Comparison of ENCODE assay signal across 19 cellular contexts in genomic region chr11:15143855-15144254, GRCh38. TPM values are rescaled to one million over a fixed set of nuclear protein-coding genes. Genes with fewer than 3 reads are reported as not detected.
DNase-seq lines count a peak whose midpoint lies in the region; ATAC-seq, FAIRE-seq and TF ChIP-seq lines count a peak whose summit lies in the region.
"Had no signal": no experiment of that assay in that cellular context is flagged by ENCODE, and none has a peak within 500 bp of the region (broad histone marks: within the 10 kb centered on the region; RNA-seq: fewer than 3 reads in every experiment).

No MANE protein-coding gene starts in this region.

- no peak overlapping the region for H4K91ac ChIP-seq in IMR-90 (ENCODE audit: insufficient read depth, low read depth, low read length)

- no peak overlapping the region for H3K56ac ChIP-seq in IMR-90 (ENCODE audit: extremely low read depth, insufficient read depth, low read length)

- no peaks in the 10 kb centered on the region for H3K79me2 ChIP-seq in K562 (ENCODE audit: control insufficient read depth, insufficient read depth, low read length)

- H2BK15ac ChIP-seq in IMR-90 (ENCODE audit: low read depth, low read length), result no peak overlapping the region

- H3K4me1 ChIP-seq in IMR-90 (ENCODE audit: control insufficient read depth, insufficient read depth, low read length) (peaks cover 2% of the 10 kb centered on the region; the same call in 1 of the 2 replicates), K562 (replicated peaks in 1 of 2; ENCODE audit: control insufficient read depth in 2 of 2, insufficient read depth in 2 of 2, low read length in 2 of 2) (no peaks in the 10 kb centered on the region), suprapubic skin (no peaks in the 10 kb centered on the region)

- FAIRE-seq in K562 (lab: Jason Lieb, UNC), result no peak
- FAIRE-seq: GM12878, GM18507 had no signal

- in situ Hi-C loops in IMR-90 (cut with MboI; ENCODE audit: low sequenced_read_pairs) (no loop called here), K562 (cut with MboI) (no loop called here)

- H3K4ac ChIP-seq in IMR-90 (ENCODE audit: low read depth, low read length), result no peak overlapping the region

- BruUV-seq in IMR-90 (replicated peaks; lab: Mats Ljungman, UMichigan) (no TSS peak), K562 (replicated peaks; lab: Mats Ljungman, UMichigan) (no TSS peak)

- no peak overlapping the region for H4K5ac ChIP-seq in IMR-90 (ENCODE audit: low read depth, low read length)

- H3K36me3 ChIP-seq in IMR-90 (ENCODE audit: control insufficient read depth, insufficient read depth, low read length), result no peaks in the 10 kb centered on the region
- no peaks in the 10 kb centered on the region for H3K36me3 ChIP-seq in K562 (ENCODE audit: control insufficient read depth, insufficient read depth, low read length)
- no peaks in the 10 kb centered on the region for H3K36me3 ChIP-seq in suprapubic skin

- DNase-seq in IMR-90, result no peak
- peak in 2 of 4 experiments; percentile 15 to 25 for DNase-seq in K562 (ENCODE audit: extremely low read depth in 1 of 4, low spot score in 3 of 4)
- no peak for DNase-seq in suprapubic skin (ENCODE audit: low spot score in 2 of 2)
- no peak for DNase-seq in NCI-H2196 treated with DMSO at 0.1 percent for 48 hours (lab: John Stamatoyannopoulos, UW; ENCODE audit: unreplicated experiment)
- no peak for DNase-seq in NCI-H345 treated with DMSO at 0.1 percent for 48 hours (lab: John Stamatoyannopoulos, UW; ENCODE audit: unreplicated experiment)
- DNase-seq: C1 segment of cervical spinal cord; Calu3; CD4-positive, alpha-beta memory T cell; COR-L47; DMS79; EL; GDM1; H7; HCEC 1CT had no signal

- no peak overlapping the region for H3K18ac ChIP-seq in IMR-90 (ENCODE audit: low read depth, low read length)

- H3K4me2 ChIP-seq in IMR-90 (ENCODE audit: low read depth, low read length), result no peak overlapping the region
- H3K4me2 ChIP-seq in K562 (ENCODE audit: insufficient read depth, low read length), result no peak overlapping the region
- H3K4me2 ChIP-seq: GM23338 had no signal

- no peak overlapping the region for H2AK5ac ChIP-seq in IMR-90 (ENCODE audit: low read depth, low read length)

- no peak overlapping the region for H2BK120ac ChIP-seq in IMR-90 (ENCODE audit: low read depth, low read length)

- TF ChIP-seq CTCF in IMR-90 (conservative IDR thresholded peaks at IDR 0.05; ENCODE audit: low read depth, low read length), result no peak
- no peak for TF ChIP-seq CTCF in K562 (IDR thresholded peaks at IDR 0.05 in 2 of 3, conservative IDR thresholded peaks at IDR 0.05 in 1 of 3; ENCODE audit: insufficient read depth in 2 of 3, low read depth in 1 of 3, low read length in 3 of 3)
- no peak for TF ChIP-seq CTCF in suprapubic skin (IDR thresholded peaks at IDR 0.05)

- no peak overlapping the region for H3K23ac ChIP-seq in IMR-90 (ENCODE audit: low read depth, low read length)

- no peak overlapping the region for H3K4me3 ChIP-seq in IMR-90 (ENCODE audit: insufficient read depth, low read depth, low read length)
- H3K4me3 ChIP-seq in K562, result no peak overlapping the region
- no peak overlapping the region for H3K4me3 ChIP-seq in suprapubic skin
- H3K4me3 ChIP-seq: GM12878, GM23338 had no signal

- no peaks in the 10 kb centered on the region for H3K27me3 ChIP-seq in IMR-90 (ENCODE audit: control insufficient read depth, insufficient read depth, low read length)
- no peaks in the 10 kb centered on the region for H3K27me3 ChIP-seq in K562 (ENCODE audit: control insufficient read depth in 2 of 2, insufficient read depth in 2 of 2, low read length in 2 of 2)
- no peaks in the 10 kb centered on the region for H3K27me3 ChIP-seq in suprapubic skin

- H3K9me1 ChIP-seq in IMR-90 (ENCODE audit: insufficient read depth, low read length) (peaks cover 10% of the 10 kb centered on the region), K562 (ENCODE audit: control insufficient read depth, insufficient read depth, low read length) (no peaks in the 10 kb centered on the region)

- no peak for ATAC-seq in IMR-90 (ENCODE audit: low read depth)
- ATAC-seq in K562, result no peak
- ATAC-seq: GM12878 had no signal

- no peak overlapping the region for H4K8ac ChIP-seq in IMR-90 (ENCODE audit: low read depth in 2 of 2, low read length in 2 of 2)

- H3K9me3 ChIP-seq in IMR-90 (ENCODE audit: control insufficient read depth, insufficient read depth, low read length) (no peaks in the 10 kb centered on the region), K562 (replicated peaks; ENCODE audit: control insufficient read depth, insufficient read depth, low read depth, low read length) (no peaks in the 10 kb centered on the region), suprapubic skin (no peaks in the 10 kb centered on the region)

- no peak overlapping the region for H2AFZ ChIP-seq in IMR-90 (replicated peaks; ENCODE audit: low read length, poor library complexity)
- no peak overlapping the region for H2AFZ ChIP-seq in K562 (ENCODE audit: low read depth, low read length)
- H2AFZ ChIP-seq: GM23338 had no signal

- intact Hi-C loops in IMR-90 (cut with micrococcal nuclease) (no loop called here), K562 (cut with micrococcal nuclease) (no loop called here)

- TF ChIP-seq POLR2A in IMR-90 (IDR thresholded peaks at IDR 0.05; ENCODE audit: low read depth, low read length) (no peak), K562 (conservative IDR thresholded peaks at IDR 0.05) (no peak), suprapubic skin (IDR thresholded peaks at IDR 0.05) (no peak)

- H2AK9ac ChIP-seq in IMR-90 (replicated peaks; ENCODE audit: low read depth, low read length, poor library complexity), result no peak overlapping the region

- POLR2A ChIA-PET in IMR-90 (lab: Charles Lee; ENCODE audit: unreplicated experiment) (no interaction called here), K562 (lab: Yijun Ruan, JAX) (no interaction called here)

- TF ChIP-seq EP300 in Ishikawa (IDR thresholded peaks at IDR 0.05; ENCODE audit: borderline replicate concordance) (no peak), K562 (IDR thresholded peaks at IDR 0.05; ENCODE audit: low read length) (no peak), suprapubic skin (IDR thresholded peaks at IDR 0.05) (no peak)

- no peak overlapping the region for H2BK5ac ChIP-seq in IMR-90 (ENCODE audit: low read depth, low read length, poor library complexity, severe bottlenecking)

- TF ChIP-seq RAD21 in IMR-90 (IDR thresholded peaks at IDR 0.05; ENCODE audit: low read length) (no peak), Ishikawa (IDR thresholded peaks at IDR 0.05; ENCODE audit: low read depth) (no peak), K562 (CRISPR knock-in tag; conservative IDR thresholded peaks at IDR 0.05 in 1 of 2, IDR thresholded peaks at IDR 0.05 in 1 of 2) (no peak)

- H2BK20ac ChIP-seq in IMR-90 (ENCODE audit: low read depth, low read length), result no peak overlapping the region

- no peaks in the 10 kb centered on the region for H4K20me1 ChIP-seq in IMR-90 (ENCODE audit: insufficient read depth, low read length)
- H4K20me1 ChIP-seq in K562 (replicated peaks; ENCODE audit: control insufficient read depth, insufficient read depth, low read length), result no peaks in the 10 kb centered on the region

- H3K79me1 ChIP-seq in IMR-90 (ENCODE audit: low read depth in 1 of 2, low read length in 2 of 2), result peaks cover 0 to 9% of the 10 kb centered on the region in 2 experiments; a peak in 1 of 4 replicates

- H3K27ac ChIP-seq in IMR-90 (ENCODE audit: insufficient read depth, low read length) (no peak overlapping the region), K562 (ENCODE audit: extremely low read depth, low read depth, low read length) (no peak overlapping the region), suprapubic skin (no peak overlapping the region)

- H3K14ac ChIP-seq in IMR-90 (replicated peaks; ENCODE audit: low read depth, low read length), result no peak overlapping the region

- CTCF ChIA-PET in IMR-90 (lab: Yijun Ruan, JAX) (interaction anchor here (1.1 kb wide), 1 partner anchor 38 kb away, joined by 3 read pairs; no protein-coding TSS in a partner anchor), K562 (lab: Yijun Ruan, JAX; ENCODE audit: low intra/inter-chr PET ratio) (no interaction called here)

- H3K9ac ChIP-seq in IMR-90 (ENCODE audit: low read depth, low read length), result no peak overlapping the region
- H3K9ac ChIP-seq in K562 (ENCODE audit: insufficient read depth in 1 of 2, low read depth in 2 of 2, low read length in 2 of 2), result no peak overlapping the region

- dilution Hi-C loops in IMR-90 (cut with HindIII; ENCODE audit: low sequenced_read_pairs, unreplicated experiment), result no loop called here

TF ChIP-seq in Ishikawa, 13 proteins besides CTCF, POLR2A, EP300 and RAD21 (continues in another document):
- TF ChIP-seq FOXM1 (IDR thresholded peaks at IDR 0.05; ENCODE audit: borderline replicate concordance, low read depth) (no peak), ZBTB7A (IDR thresholded peaks at IDR 0.05; ENCODE audit: low read depth) (no peak)

TF ChIP-seq in K562, 482 proteins besides CTCF, POLR2A, EP300 and RAD21 (continues in another document):
- no peak for TF ChIP-seq ZC3H11A (IDR thresholded peaks at IDR 0.05; ENCODE audit: low read depth, low read length)
- peak; percentile 49 for TF ChIP-seq NFYB (IDR thresholded peaks at IDR 0.05; ENCODE audit: extremely low read depth, insufficient read length)

RNA-seq across cellular contexts. Expression of gene INSC, which starts 29.1 kb away (rescaled TPM):
- 0.56 and 1.4 TPM in 2 replicates for total RNA-seq in IMR-90 (2012; rRNA removed)
- 0.53 and 0.87 TPM in 2 replicates for polyA plus RNA-seq in IMR-90 (2012; rRNA removed)
- 0.42 and 0.49 TPM in 2 replicates for polyA plus RNA-seq in IMR-90 (2012; cell fraction: cytosol; rRNA removed)
- 0.81 and 1.2 TPM in 2 replicates for polyA plus RNA-seq in IMR-90 (2012; cell fraction: nucleus; rRNA removed; ENCODE audit: low replicate concordance)
- total RNA-seq in K562 (2011; cell fraction: chromatin; rRNA removed; ENCODE audit: low replicate concordance), result not detected in 2 replicates
- total RNA-seq in K562 (2011; cell fraction: nucleolus; rRNA removed), result not detected in 2 replicates
- total RNA-seq in K562 (2011; cell fraction: nucleoplasm; rRNA removed), result not detected in 2 replicates
- not detected in 2 replicates for total RNA-seq in K562 (2014; rRNA removed)
- not detected in 2 replicates for total RNA-seq in K562 (2014; rRNA removed; fragmentation: Illumina TruSeq; extraction: Trizol)
- not detected in 2 replicates for total RNA-seq in K562 (2015; rRNA removed; fragmentation: Illumina TruSeq; extraction: Trizol)
- not detected in 2 replicates for total RNA-seq in K562 (2021)
- polyA plus RNA-seq in K562 (2011; rRNA removed), result not detected in 2 replicates
- polyA plus RNA-seq in K562 (2011; cell fraction: cytosol; rRNA removed), result 0.04 TPM in 1 of 2 replicates, not detected in the other
- not detected in 2 replicates for polyA plus RNA-seq in K562 (2011; cell fraction: nucleus; rRNA removed)
- polyA plus RNA-seq in K562 (2012), result 0.06 TPM in 1 of 2 replicates, not detected in the other
- not detected in 2 replicates for polyA plus RNA-seq in K562 (2014; fragmentation: Illumina TruSeq; extraction: Trizol)
- polyA plus RNA-seq in K562 (2014; fragmentation: Nextera tagmentation; extraction: Ambion mirVana), result not detected
- polyA plus RNA-seq in K562 (2014; rRNA removed), result not detected in 2 replicates
- not detected in 2 replicates for polyA minus RNA-seq in K562 (2011; rRNA and poly(A)+ RNA removed)
- polyA minus RNA-seq in K562 (2011; cell fraction: cytosol; rRNA and poly(A)+ RNA removed), result not detected in 2 replicates
- not detected in 2 replicates for polyA minus RNA-seq in K562 (2011; cell fraction: nucleus; rRNA and poly(A)+ RNA removed)
- under 1 TPM in 3 of 4 donors, not detected in 1; 0.16 to 0.34 (median 0.32) TPM for total RNA-seq in suprapubic skin
- total RNA-seq: A172, Calu3, GM12878, H7 had no signal
- polyA plus RNA-seq: CD4-positive, alpha-beta memory T cell had no signal
